9 cellular contexts compared by ENCODE assay signal in the genomic region with DNA sequence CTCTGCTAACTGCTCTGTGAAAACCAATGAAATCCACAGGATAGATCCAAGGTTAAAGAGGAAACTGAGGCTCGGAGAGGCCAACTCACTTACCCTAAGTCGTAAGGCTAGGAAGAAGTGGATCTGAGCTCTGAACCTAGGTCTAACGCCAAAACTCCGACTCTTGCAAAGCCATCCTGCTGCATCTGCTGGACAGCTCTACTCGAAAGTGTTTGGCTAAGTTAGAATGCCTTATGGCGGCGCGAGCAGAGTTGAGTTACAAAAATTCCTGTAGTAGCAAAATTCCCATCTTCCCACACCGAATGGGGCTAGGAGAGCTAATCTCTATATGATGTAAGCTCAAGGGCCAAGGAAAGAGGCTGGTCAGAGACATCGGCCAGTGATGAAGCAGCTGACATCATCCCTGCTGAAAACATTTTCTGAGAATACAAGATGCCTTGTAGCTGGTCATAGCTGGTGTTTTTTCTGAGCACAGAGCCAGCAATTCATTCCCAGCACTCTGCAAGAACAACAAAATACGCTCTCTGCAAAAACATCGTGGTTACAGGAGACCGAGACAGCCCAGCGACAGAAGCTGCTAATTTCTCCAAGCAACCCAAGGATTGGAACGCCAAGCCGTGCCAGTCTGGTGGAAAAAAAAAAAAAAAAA. TPM values are rescaled to one million over a fixed set of nuclear protein-coding genes. Genes with fewer than 3 reads are reported as not detected.
DNase-seq lines count a peak whose midpoint lies in the region; ATAC-seq, FAIRE-seq and TF ChIP-seq lines count a peak whose summit lies in the region.
"Had no signal": no experiment of that assay in that cellular context is flagged by ENCODE, and none has a peak within 500 bp of the region (broad histone marks: within the 10 kb centered on the region; RNA-seq: fewer than 3 reads in every experiment).

No MANE protein-coding gene starts in this region.

- H3K9me3 Mint-ChIP-seq in activated T-cell treated with anti-CD3 and anti-CD28 coated beads, Interleukin-2, amount 50 U/mL, for 72 hours, result no peaks in the 10 kb centered on the region

- TF ChIP-seq EP300 in HepG2 (IDR thresholded peaks at IDR 0.05; ENCODE audit: low read depth in 2 of 2, low read length in 2 of 2), result no peak
- TF ChIP-seq EP300 in HepG2 (CRISPR knock-in tag; IDR thresholded peaks at IDR 0.05; ENCODE audit: borderline replicate concordance), result no peak

- peaks cover 0 to under 1% of the 10 kb centered on the region in 2 donors for H3K36me3 Mint-ChIP-seq in activated T-cell treated with anti-CD3 and anti-CD28 coated beads, Interleukin-2, amount 50 U/mL, for 72 hours (ENCODE audit: insufficient read depth in 2 of 2)

- TF ChIP-seq POLR2A in HepG2 (IDR thresholded peaks at IDR 0.05; ENCODE audit: insufficient read depth in 1 of 2, low read depth in 2 of 2, low read length in 2 of 2), result no peak

- H3K9me3 ChIP-seq in adipocyte (ENCODE audit: control insufficient read depth, low read length) (no peaks in the 10 kb centered on the region), HepG2 (ENCODE audit: low read length) (no peaks in the 10 kb centered on the region), thoracic aorta (no peaks in the 10 kb centered on the region)
- H3K9me3 ChIP-seq: BE2C had no signal

- ATAC-seq in activated T-cell treated with anti-CD3 and anti-CD28 coated beads, Interleukin-2, amount 50 U/mL, for 72 hours (replicated peaks in 1 of 2), result no peak
- ATAC-seq in HepG2, result no peak
- no peak for ATAC-seq in thoracic aorta (ENCODE audit: insufficient number of reproducible peaks, low FRiP score, low read depth)

- no peak overlapping the region for H3K9ac ChIP-seq in adipocyte (ENCODE audit: low read length)
- peak overlapping the region; percentile 92 for H3K9ac ChIP-seq in HepG2 (ENCODE audit: insufficient read depth, low read depth, low read length)

- intact Hi-C loops in HepG2 (cut with micrococcal nuclease; ENCODE audit: unreplicated experiment), result loop anchor here (2.0 kb wide), 1 partner anchor 15 kb away; no protein-coding TSS in a partner anchor

- TF ChIP-seq CTCF in HepG2 (CRISPR knock-in tag; IDR thresholded peaks at IDR 0.05) (no peak), thoracic aorta (IDR thresholded peaks at IDR 0.05) (no peak)

- H3K27me3 ChIP-seq in adipocyte (replicated peaks; ENCODE audit: control insufficient read depth, insufficient read depth, low read length) (no peaks in the 10 kb centered on the region), HepG2 (ENCODE audit: control insufficient read depth in 1 of 2, insufficient read depth in 2 of 2, low read length in 2 of 2) (no peaks in the 10 kb centered on the region; a peak in 1 of 5 replicates), thoracic aorta (replicated peaks; ENCODE audit: insufficient read depth) (no peaks in the 10 kb centered on the region)
- H3K27me3 ChIP-seq: BE2C had no signal

- TF ChIP-seq RAD21 in HepG2 (CRISPR knock-in tag; IDR thresholded peaks at IDR 0.05), result no peak

- H3K4me1 Mint-ChIP-seq in activated T-cell treated with anti-CD3 and anti-CD28 coated beads, Interleukin-2, amount 50 U/mL, for 72 hours (ENCODE audit: low read depth), result peaks cover 51% of the 10 kb centered on the region

- H3K27me3 Mint-ChIP-seq in activated T-cell treated with anti-CD3 and anti-CD28 coated beads, Interleukin-2, amount 50 U/mL, for 72 hours (ENCODE audit: low read depth), result no peaks in the 10 kb centered on the region

- H3K4me3 ChIP-seq in adipocyte (ENCODE audit: low read length), result peak overlapping the region; percentile 96
- H3K4me3 ChIP-seq in HepG2 (replicated peaks in 1 of 3; ENCODE audit: insufficient read depth in 1 of 3, low read depth in 2 of 3, low read length in 3 of 3), result peak overlapping the region; percentile 74 to 91 (median 90)
- H3K4me3 ChIP-seq in thoracic aorta, result peak overlapping the region; percentile 95

- DNase-seq in activated T-cell treated with anti-CD3 and anti-CD28 coated beads, Interleukin-2, amount 50 U/mL, for 72 hours, result no peak
- no peak for DNase-seq in activated T-cell treated with anti-CD3 and anti-CD28 coated beads, Interleukin-2, amount 50 U/mL, for 48 hours
- no peak for DNase-seq in adipocyte (ENCODE audit: low read depth)
- DNase-seq in HepG2 (ENCODE audit: low spot score), result no peak
- DNase-seq in thoracic aorta (ENCODE audit: low spot score), result no peak
- no peak for DNase-seq in NOMO-1 treated with DMSO at 0.1 percent for 48 hours (lab: John Stamatoyannopoulos, UW; ENCODE audit: unreplicated experiment)
- DNase-seq in HuH-7.5 (ENCODE audit: low spot score), result no peak
- DNase-seq in NCI-H345 (lab: John Stamatoyannopoulos, UW), result no peak
- DNase-seq: BE2C had no signal

- H3K4me1 ChIP-seq in adipocyte (ENCODE audit: control insufficient read depth, insufficient read depth, low read length) (peaks cover 21% of the 10 kb centered on the region), HepG2 (ENCODE audit: insufficient read depth, low read length) (peaks cover 74% of the 10 kb centered on the region), thoracic aorta (ENCODE audit: control insufficient read depth in 1 of 2, low read depth in 2 of 2) (peaks cover 17 to 38% of the 10 kb centered on the region in 2 donors)

- no peak for FAIRE-seq in HepG2 (lab: Jason Lieb, UNC)

- H3K4me2 ChIP-seq in HepG2 (ENCODE audit: low read depth, low read length), result peak overlapping the region; percentile 98

- in situ Hi-C loops in HepG2 (cut with HindIII; ENCODE audit: extremely low pct_ligation_motif_present, low pct_unique_long_range_greater_than_20kb), result no loop called here

- no peak overlapping the region for H2AFZ ChIP-seq in HepG2 (ENCODE audit: low read length)

- peak overlapping the region; percentile 38 for H3K27ac Mint-ChIP-seq in activated T-cell treated with anti-CD3 and anti-CD28 coated beads, Interleukin-2, amount 50 U/mL, for 72 hours

- peak overlapping the region; percentile 97 to 99 for H3K4me3 Mint-ChIP-seq in activated T-cell treated with anti-CD3 and anti-CD28 coated beads, Interleukin-2, amount 50 U/mL, for 72 hours

- H3K36me3 ChIP-seq in adipocyte (ENCODE audit: control insufficient read depth, insufficient read depth, low read length, severe bottlenecking) (peaks cover 3% of the 10 kb centered on the region), HepG2 (replicated peaks in 1 of 2; ENCODE audit: control insufficient read depth in 1 of 2, insufficient read depth in 2 of 2, low read length in 2 of 2) (peaks cover 11 to 18% of the 10 kb centered on the region in 2 experiments), thoracic aorta (peaks cover 11% of the 10 kb centered on the region)

- H3K79me2 ChIP-seq in HepG2 (ENCODE audit: insufficient read depth, low read length), result peaks cover 61% of the 10 kb centered on the region

- no peaks in the 10 kb centered on the region for H4K20me1 ChIP-seq in HepG2 (ENCODE audit: insufficient read depth, low read length)

- WGBS in HepG2 (ENCODE audit: low lambda C conversion rate), result 83% methylated on average over 16 of the region's 16 CpGs

- CTCF ChIA-PET in HepG2 (lab: Yijun Ruan, JAX; ENCODE audit: low intra/inter-chr PET ratio, low total read pairs), result no interaction called here

- no TSS peak for BruUV-seq in HepG2 (replicated peaks; lab: Mats Ljungman, UMichigan)

- POLR2A ChIA-PET in HepG2 (lab: Yijun Ruan, JAX), result interaction anchor here (0.6 to 1.4 kb wide), 5 partner anchors 10 to 626 kb away, joined by 3 to 9 read pairs (median 3); partner anchors contain the start of gene RNF114

- H3K27ac ChIP-seq in HepG2 (ENCODE audit: extremely low read length, insufficient read depth, low read length) (no peak overlapping the region), thoracic aorta (peak overlapping the region; percentile 38 to 99)

RNA-seq across cellular contexts. Expression of gene SPATA2, which starts 1.8 kb away (rescaled TPM):
- 10 to 100 TPM; 10.6 to 10.8 TPM for total RNA-seq in activated T-cell treated with anti-CD3 and anti-CD28 coated beads, Interleukin-2, amount 50 U/mL, for 72 hours
- total RNA-seq in HepG2 (2016; rRNA removed; fragmentation: Illumina TruSeq; extraction: Trizol) (3.2 and 4.3 TPM in 2 replicates), thoracic aorta (1 to 10 TPM; 3.9 to 7.3 TPM)
- 1.9 TPM in 2 replicates for total RNA-seq in HepG2 (2016; cell fraction: cytosol; rRNA removed; fragmentation: Illumina TruSeq; extraction: Trizol; ENCODE audit: low read depth)
- total RNA-seq in HepG2 (2016; cell fraction: insoluble cytoplasmic fraction; rRNA removed; fragmentation: Illumina TruSeq; extraction: Trizol), result 3.3 and 3.4 TPM in 2 replicates
- total RNA-seq in HepG2 (2016; cell fraction: membrane; rRNA removed; fragmentation: Illumina TruSeq; extraction: Trizol), result 5.6 and 6.9 TPM in 2 replicates
- total RNA-seq in HepG2 (2016; cell fraction: nucleus; rRNA removed; fragmentation: Illumina TruSeq; extraction: Trizol), result 3.5 and 4.4 TPM in 2 replicates
- polyA plus RNA-seq in HepG2 (2011; rRNA removed), result 8.7 and 9.5 TPM in 2 replicates
- 6.2 and 6.7 TPM in 2 replicates for polyA plus RNA-seq in HepG2 (2011; cell fraction: cytosol; rRNA removed)
- 9.5 and 9.7 TPM in 2 replicates for polyA plus RNA-seq in HepG2 (2011; cell fraction: nucleus; rRNA removed)
- 7.5 and 8.6 TPM in 2 replicates for polyA plus RNA-seq in HepG2 (2012)
- polyA plus RNA-seq in HepG2 (2016; cell fraction: cytosol; fragmentation: Illumina TruSeq; extraction: Trizol; ENCODE audit: low read depth), result 2.9 and 3.5 TPM in 2 replicates
- 8.7 and 11.5 TPM in 2 replicates for polyA plus RNA-seq in HepG2 (2016; cell fraction: insoluble cytoplasmic fraction; fragmentation: Illumina TruSeq; extraction: Trizol; ENCODE audit: low read depth)
- polyA plus RNA-seq in HepG2 (2016; cell fraction: membrane; fragmentation: Illumina TruSeq; extraction: Trizol; ENCODE audit: low read depth), result 9.3 and 9.7 TPM in 2 replicates
- polyA plus RNA-seq in HepG2 (2016; cell fraction: nucleus; fragmentation: Illumina TruSeq; extraction: Trizol; ENCODE audit: insufficient read depth, low read depth), result 11.3 and 13.5 TPM in 2 replicates
- 11.4 and 11.8 TPM in 2 replicates for polyA minus RNA-seq in HepG2 (2011; rRNA and poly(A)+ RNA removed; ENCODE audit: low replicate concordance)
- 6.0 and 6.9 TPM in 2 replicates for polyA minus RNA-seq in HepG2 (2011; cell fraction: cytosol; rRNA and poly(A)+ RNA removed)
- polyA minus RNA-seq in HepG2 (2011; cell fraction: nucleus; rRNA and poly(A)+ RNA removed), result 5.5 and 6.7 TPM in 2 replicates

RNA-seq across cellular contexts. Expression of gene RNF114, which starts 22.7 kb away (rescaled TPM):
- total RNA-seq in activated T-cell treated with anti-CD3 and anti-CD28 coated beads, Interleukin-2, amount 50 U/mL, for 72 hours, result 100 to 1,000 TPM in 1 of 2 donors, 10 to 100 TPM in 1; 99.2 to 113 TPM
- 119 and 137 TPM in 2 replicates for total RNA-seq in HepG2 (2016; rRNA removed; fragmentation: Illumina TruSeq; extraction: Trizol)
- 20.7 and 21.9 TPM in 2 replicates for total RNA-seq in HepG2 (2016; cell fraction: cytosol; rRNA removed; fragmentation: Illumina TruSeq; extraction: Trizol; ENCODE audit: low read depth)
- 117 and 134 TPM in 2 replicates for total RNA-seq in HepG2 (2016; cell fraction: insoluble cytoplasmic fraction; rRNA removed; fragmentation: Illumina TruSeq; extraction: Trizol)
- total RNA-seq in HepG2 (2016; cell fraction: membrane; rRNA removed; fragmentation: Illumina TruSeq; extraction: Trizol), result 58.2 and 60.7 TPM in 2 replicates
- total RNA-seq in HepG2 (2016; cell fraction: nucleus; rRNA removed; fragmentation: Illumina TruSeq; extraction: Trizol), result 54.0 and 64.8 TPM in 2 replicates
- 120 and 126 TPM in 2 replicates for polyA plus RNA-seq in HepG2 (2011; rRNA removed)
- polyA plus RNA-seq in HepG2 (2011; cell fraction: cytosol; rRNA removed), result 177 and 201 TPM in 2 replicates
- 108 and 112 TPM in 2 replicates for polyA plus RNA-seq in HepG2 (2011; cell fraction: nucleus; rRNA removed)
- polyA plus RNA-seq in HepG2 (2012), result 108 and 111 TPM in 2 replicates
- 27.1 and 29.4 TPM in 2 replicates for polyA plus RNA-seq in HepG2 (2016; cell fraction: cytosol; fragmentation: Illumina TruSeq; extraction: Trizol; ENCODE audit: low read depth)
- polyA plus RNA-seq in HepG2 (2016; cell fraction: insoluble cytoplasmic fraction; fragmentation: Illumina TruSeq; extraction: Trizol; ENCODE audit: low read depth), result 140 and 169 TPM in 2 replicates
- 33.3 and 36.2 TPM in 2 replicates for polyA plus RNA-seq in HepG2 (2016; cell fraction: membrane; fragmentation: Illumina TruSeq; extraction: Trizol; ENCODE audit: low read depth)
- polyA plus RNA-seq in HepG2 (2016; cell fraction: nucleus; fragmentation: Illumina TruSeq; extraction: Trizol; ENCODE audit: insufficient read depth, low read depth), result 104 and 116 TPM in 2 replicates
- polyA minus RNA-seq in HepG2 (2011; rRNA and poly(A)+ RNA removed; ENCODE audit: low replicate concordance), result 71.3 and 124 TPM in 2 replicates
- polyA minus RNA-seq in HepG2 (2011; cell fraction: cytosol; rRNA and poly(A)+ RNA removed), result 93.0 and 100 TPM in 2 replicates
- polyA minus RNA-seq in HepG2 (2011; cell fraction: nucleus; rRNA and poly(A)+ RNA removed), result 73.1 and 76.2 TPM in 2 replicates
- total RNA-seq in thoracic aorta, result 100 to 1,000 TPM in 1 of 2 donors, 10 to 100 TPM in 1; 82.4 to 128 TPM
